Comparison of ENCODE assay signal across 9 cellular contexts in genomic region chrX:20382518-20383291, GRCh38.
DNase-seq lines count a peak whose midpoint lies in the region; ATAC-seq and TF ChIP-seq lines count a peak whose summit lies in the region.
"Had no signal": no experiment of that assay in that cellular context is flagged by ENCODE, and none has a peak within 500 bp of the region (broad histone marks: within the 10 kb centered on the region; RNA-seq: fewer than 3 reads in every experiment).

No MANE protein-coding gene starts in this region.

- ATAC-seq in GM21529 (IDR thresholded peaks at IDR 0.05; ENCODE audit: unreplicated experiment), result peak; percentile 51

- no peak overlapping the region for H3K27ac Mint-ChIP-seq in activated T-helper 1 cell treated with anti-CD3 and anti-CD28 coated beads, Interleukin-12 subunit alpha, Interleukin-12 subunit beta, Interleukin-2, Interleukin-4 antibody, amounts not matched to agents 30 ng/mL and 10 ng/mL and 1 ng/mL, durations not matched to agents 14 hours and 24 hours and 36 hours

- H3K4me1 Mint-ChIP-seq in activated T-helper 1 cell treated with anti-CD3 and anti-CD28 coated beads, Interleukin-12 subunit alpha, Interleukin-12 subunit beta, Interleukin-2, Interleukin-4 antibody, amounts not matched to agents 30 ng/mL and 10 ng/mL and 1 ng/mL, durations not matched to agents 14 hours and 24 hours and 36 hours (ENCODE audit: low read depth), result peaks cover 26% of the 10 kb centered on the region

- intact Hi-C loops in left ventricle myocardium inferior (cut with micrococcal nuclease) (no loop called here), transverse colon (cut with DNase I; ENCODE audit: low total_unique reads) (no loop called here)
- intact Hi-C loops in activated T-helper 1 cell treated with anti-CD3 and anti-CD28 coated beads, Interleukin-12 subunit alpha, Interleukin-12 subunit beta, Interleukin-2, Interleukin-4 antibody, amounts not matched to agents 30 ng/mL and 10 ng/mL and 1 ng/mL, durations not matched to agents 14 hours and 24 hours and 36 hours (cut with micrococcal nuclease), result loop anchor here (2.0 to 5.0 kb wide), 4 partner anchors 30 to 134 kb away; no protein-coding TSS in a partner anchor

- H3K9me3 Mint-ChIP-seq in activated T-helper 1 cell treated with anti-CD3 and anti-CD28 coated beads, Interleukin-12 subunit alpha, Interleukin-12 subunit beta, Interleukin-2, Interleukin-4 antibody, amounts not matched to agents 30 ng/mL and 10 ng/mL and 1 ng/mL, durations not matched to agents 14 hours and 24 hours and 36 hours, result no peaks in the 10 kb centered on the region

- no peak for TF ChIP-seq POLR2A in transverse colon (IDR thresholded peaks at IDR 0.05)

- H3K4me1 ChIP-seq in left ventricle myocardium inferior (no peaks in the 10 kb centered on the region), transverse colon (no peaks in the 10 kb centered on the region)

- no peaks in the 10 kb centered on the region for H3K27me3 Mint-ChIP-seq in activated T-helper 1 cell treated with anti-CD3 and anti-CD28 coated beads, Interleukin-12 subunit alpha, Interleukin-12 subunit beta, Interleukin-2, Interleukin-4 antibody, amounts not matched to agents 30 ng/mL and 10 ng/mL and 1 ng/mL, durations not matched to agents 14 hours and 24 hours and 36 hours (ENCODE audit: insufficient read depth)

- CTCF ChIA-PET in GM10248 (lab: Yijun Ruan, JAX), result no interaction called here

- in situ Hi-C loops in transverse colon (cut with MboI; ENCODE audit: low pct_ligation_motif_present in 1 of 4, low pct_unique_long_range_greater_than_20kb in 1 of 4, low sequenced_read_pairs in 3 of 4), result no loop called here

- POLR2A ChIA-PET in GM10248 (lab: Yijun Ruan, JAX), result no interaction called here

- 42 to 100% methylated on average over 1 to 3 of the region's 3 CpGs for WGBS in transverse colon (ENCODE audit: low coverage in 1 of 2), 2 donors

- H3K4me3 Mint-ChIP-seq in activated T-helper 1 cell treated with anti-CD3 and anti-CD28 coated beads, Interleukin-12 subunit alpha, Interleukin-12 subunit beta, Interleukin-2, Interleukin-4 antibody, amounts not matched to agents 30 ng/mL and 10 ng/mL and 1 ng/mL, durations not matched to agents 14 hours and 24 hours and 36 hours, result no peak overlapping the region

- H3K4me3 ChIP-seq in left ventricle myocardium inferior (no peak overlapping the region), transverse colon (no peak overlapping the region)

- TF ChIP-seq CTCF in GM10248 (IDR thresholded peaks at IDR 0.05; ENCODE audit: control extremely low read depth, extremely low read depth, low read depth, missing control alignments), result no peak
- no peak for TF ChIP-seq CTCF in left ventricle myocardium inferior (IDR thresholded peaks at IDR 0.05; ENCODE audit: borderline replicate concordance)
- TF ChIP-seq CTCF in transverse colon (IDR thresholded peaks at IDR 0.05), result no peak

- H3K27ac ChIP-seq in left ventricle myocardium inferior (replicated peaks), result peak overlapping the region; percentile 51
- no peak overlapping the region for H3K27ac ChIP-seq in transverse colon

- no peaks in the 10 kb centered on the region for H3K27me3 ChIP-seq in left ventricle myocardium inferior (ENCODE audit: low read depth)
- no peaks in the 10 kb centered on the region for H3K27me3 ChIP-seq in transverse colon

- TF ChIP-seq EP300 in transverse colon (IDR thresholded peaks at IDR 0.05; ENCODE audit: low read depth), result no peak

- H3K9me3 ChIP-seq in left ventricle myocardium inferior (replicated peaks) (no peaks in the 10 kb centered on the region), transverse colon (no peaks in the 10 kb centered on the region)

- DNase-seq in GM10248 (ENCODE audit: extremely low spot score), result peak; percentile 12
- DNase-seq in RKO (ENCODE audit: low spot score), result peak; percentile 7
- DNase-seq in left ventricle myocardium inferior, result no peak
- no peak for DNase-seq in transverse colon
- DNase-seq in NCI-H524 treated with DMSO at 0.1 percent for 48 hours (lab: John Stamatoyannopoulos, UW), result no peak
- no peak for DNase-seq in H4 (ENCODE audit: low spot score)
- DNase-seq in activated T-helper 1 cell treated with anti-CD3 and anti-CD28 coated beads, Interleukin-12 subunit alpha, Interleukin-12 subunit beta, Interleukin-2, Interleukin-4 antibody, amounts not matched to agents 30 ng/mL and 10 ng/mL and 1 ng/mL, durations not matched to agents 14 hours and 24 hours and 36 hours (ENCODE audit: low spot score), result no peak
- DNase-seq: hypothalamus had no signal

- no peaks in the 10 kb centered on the region for H3K36me3 Mint-ChIP-seq in activated T-helper 1 cell treated with anti-CD3 and anti-CD28 coated beads, Interleukin-12 subunit alpha, Interleukin-12 subunit beta, Interleukin-2, Interleukin-4 antibody, amounts not matched to agents 30 ng/mL and 10 ng/mL and 1 ng/mL, durations not matched to agents 14 hours and 24 hours and 36 hours (ENCODE audit: low read depth)

- H3K36me3 ChIP-seq in left ventricle myocardium inferior (no peaks in the 10 kb centered on the region), transverse colon (no peaks in the 10 kb centered on the region)

Comparison
In these comparisons a context has a peak if more than half of its experiments do, and no peak if none do; other contexts are left out.
1. DNase-seq: peak in GM10248 (single experiment) and RKO (single experiment); none in left ventricle myocardium inferior (single experiment), transverse colon (single experiment), NCI-H524 treated with DMSO at 0.1 percent for 48 hours (single experiment), H4 (single experiment) and activated T-helper 1 cell treated with anti-CD3 and anti-CD28 coated beads, Interleukin-12 subunit alpha, Interleukin-12 subunit beta, Interleukin-2, Interleukin-4 antibody, amounts not matched to agents 30 ng/mL and 10 ng/mL and 1 ng/mL, durations not matched to agents 14 hours and 24 hours and 36 hours (single experiment).